Comparison of ENCODE assay signal across 18 cellular contexts in the genomic region with DNA sequence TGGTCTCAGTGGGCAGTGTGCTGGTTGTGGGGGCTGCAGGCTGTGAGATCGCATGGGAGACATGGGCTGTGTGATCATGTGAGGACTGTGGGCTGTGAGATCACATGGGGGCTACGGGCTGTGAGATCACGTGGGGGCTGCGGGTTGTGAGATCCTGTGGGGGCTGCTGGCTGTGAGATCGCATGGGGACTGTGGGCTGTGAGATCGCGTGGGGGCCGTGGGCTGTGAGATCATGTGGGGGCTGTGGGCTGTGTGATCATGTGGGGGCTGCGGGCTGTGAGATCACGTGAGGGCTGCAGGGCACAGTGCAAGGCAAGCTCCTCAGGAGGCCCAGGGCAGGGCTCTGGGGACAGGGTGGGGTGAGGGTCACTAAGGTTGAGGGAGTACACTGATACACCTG.
DNase-seq lines count a peak whose midpoint lies in the region; ATAC-seq lines count a peak whose summit lies in the region.
"Had no signal": no experiment of that assay in that cellular context is flagged by ENCODE, and none has a peak within 500 bp of the region (broad histone marks: within the 10 kb centered on the region; RNA-seq: fewer than 3 reads in every experiment).

No MANE protein-coding gene starts in this region.

- H3K27me3 Mint-ChIP-seq in naive thymus-derived CD4-positive, alpha-beta T cell: peaks cover 0 to 20% (median 6%) of the 10 kb centered on the region in 5 donors

- no peaks in the 10 kb centered on the region for H3K4me1 ChIP-seq in naive thymus-derived CD4-positive, alpha-beta T cell (ENCODE audit: control insufficient read depth in 2 of 2, insufficient read depth in 2 of 2, low read length in 2 of 2)
- H3K4me1 ChIP-seq: HAP-1 had no signal

- no peaks in the 10 kb centered on the region for H3K9me3 ChIP-seq in KOPT-K1 (ENCODE audit: insufficient read depth, low read length, poor library complexity, severe bottlenecking)
- H3K9me3 ChIP-seq in naive thymus-derived CD4-positive, alpha-beta T cell (ENCODE audit: control insufficient read depth in 2 of 3, low read length in 3 of 3): no peaks in the 10 kb centered on the region
- H3K9me3 ChIP-seq: HAP-1, SK-N-SH had no signal

- peaks cover 0 to 6% (median 0%) of the 10 kb centered on the region in 7 donors for H3K4me1 Mint-ChIP-seq in naive thymus-derived CD4-positive, alpha-beta T cell
- peaks cover 11% of the 10 kb centered on the region for H3K4me1 Mint-ChIP-seq in stimulated activated effector memory CD8-positive, alpha-beta T cell treated with anti-CD3 and anti-CD28 coated beads, Interleukin-12 subunit alpha, Interleukin-12 subunit beta, amount 100 ng/mL, for 72 hours

- intact Hi-C loops in Right ventricle myocardium inferior (cut with DNase I): no loop called here
- intact Hi-C loops in cardiac septum (cut with DNase I): no loop called here
- intact Hi-C loops in naive thymus-derived CD4-positive, alpha-beta T cell (cut with micrococcal nuclease): no loop called here

- H3K9me3 Mint-ChIP-seq in naive thymus-derived CD4-positive, alpha-beta T cell: peaks cover 0 to 2% (median 0%) of the 10 kb centered on the region in 11 donors
- peaks cover 3% of the 10 kb centered on the region for H3K9me3 Mint-ChIP-seq in stimulated activated effector memory CD8-positive, alpha-beta T cell treated with anti-CD3 and anti-CD28 coated beads, Interleukin-12 subunit alpha, Interleukin-12 subunit beta, amount 100 ng/mL, for 72 hours

- H3K36me3 Mint-ChIP-seq in naive thymus-derived CD4-positive, alpha-beta T cell: no peaks in the 10 kb centered on the region
- H3K36me3 Mint-ChIP-seq in stimulated activated effector memory CD8-positive, alpha-beta T cell treated with anti-CD3 and anti-CD28 coated beads, Interleukin-12 subunit alpha, Interleukin-12 subunit beta, amount 100 ng/mL, for 72 hours: no peaks in the 10 kb centered on the region

- POLR2A ChIA-PET in naive thymus-derived CD4-positive, alpha-beta T cell (lab: Charles Lee): no interaction called here

- no peaks in the 10 kb centered on the region for H3K27me3 ChIP-seq in naive thymus-derived CD4-positive, alpha-beta T cell (ENCODE audit: control insufficient read depth in 2 of 2, insufficient read depth in 2 of 2, low read length in 2 of 2)

- CTCF ChIA-PET in naive thymus-derived CD4-positive, alpha-beta T cell (lab: Charles Lee): no interaction called here

- H3K4me3 Mint-ChIP-seq in naive thymus-derived CD4-positive, alpha-beta T cell: no peak overlapping the region
- no peak overlapping the region for H3K4me3 Mint-ChIP-seq in stimulated activated effector memory CD8-positive, alpha-beta T cell treated with anti-CD3 and anti-CD28 coated beads, Interleukin-12 subunit alpha, Interleukin-12 subunit beta, amount 100 ng/mL, for 72 hours

- ATAC-seq in Right ventricle myocardium inferior: no peak
- peak; percentile 20 for ATAC-seq in naive thymus-derived CD4-positive, alpha-beta T cell
- peak; percentile 25 for ATAC-seq in stimulated activated effector memory CD8-positive, alpha-beta T cell treated with anti-CD3 and anti-CD28 coated beads, Interleukin-12 subunit alpha, Interleukin-12 subunit beta, amount 100 ng/mL, for 72 hours
- ATAC-seq in GM19467 (IDR thresholded peaks at IDR 0.05; ENCODE audit: unreplicated experiment): no peak

- peak; percentile 50 for DNase-seq in Right ventricle myocardium inferior (ENCODE audit: missing footprints)
- DNase-seq in cardiac septum (ENCODE audit: low spot score): no peak
- no peak for DNase-seq in naive thymus-derived CD4-positive, alpha-beta T cell
- DNase-seq in stimulated activated effector memory CD8-positive, alpha-beta T cell treated with anti-CD3 and anti-CD28 coated beads, Interleukin-12 subunit alpha, Interleukin-12 subunit beta, amount 100 ng/mL, for 72 hours (ENCODE audit: low spot score in 2 of 2): no peak
- DNase-seq in RKO (ENCODE audit: low spot score): no peak
- DNase-seq in activated T-cell treated with anti-CD3 and anti-CD28 coated beads, Interleukin-2, amount 50 U/mL, for 1 hour: no peak
- DNase-seq: C1 segment of cervical spinal cord, KBM-7, NCI-H1105 treated with DMSO at 0.1 percent for 48 hours, NCI-H1694, NCI-H2107, NCI-H510A, NCI-H774, SHP77 treated with DMSO at 0.1 percent for 48 hours, SK-N-SH had no signal

- peak overlapping the region in 1 of 9 donors; percentile 27 for H3K27ac Mint-ChIP-seq in naive thymus-derived CD4-positive, alpha-beta T cell
- peak overlapping the region; percentile 5 for H3K27ac Mint-ChIP-seq in stimulated activated effector memory CD8-positive, alpha-beta T cell treated with anti-CD3 and anti-CD28 coated beads, Interleukin-12 subunit alpha, Interleukin-12 subunit beta, amount 100 ng/mL, for 72 hours

- H3K4me3 ChIP-seq in naive thymus-derived CD4-positive, alpha-beta T cell (ENCODE audit: low read length): no peak overlapping the region
- H3K4me3 ChIP-seq: HAP-1 had no signal

- H3K27ac ChIP-seq in KOPT-K1 (ENCODE audit: low read depth, low read length, poor library complexity, severe bottlenecking): peak overlapping the region; percentile 54
- no peak overlapping the region for H3K27ac ChIP-seq in naive thymus-derived CD4-positive, alpha-beta T cell (ENCODE audit: low read depth, low read length)

- H3K36me3 ChIP-seq in KOPT-K1 (ENCODE audit: insufficient read depth, low read length): no peaks in the 10 kb centered on the region
- H3K36me3 ChIP-seq in naive thymus-derived CD4-positive, alpha-beta T cell (ENCODE audit: control insufficient read depth in 2 of 3, insufficient read depth in 3 of 3, low read length in 3 of 3): no peaks in the 10 kb centered on the region
- H3K36me3 ChIP-seq: HAP-1 had no signal

Comparison
In these comparisons a context has a peak if more than half of its experiments do, and no peak if none do; other contexts are left out.
1. ATAC-seq: peak in naive thymus-derived CD4-positive, alpha-beta T cell (single experiment) and stimulated activated effector memory CD8-positive, alpha-beta T cell treated with anti-CD3 and anti-CD28 coated beads, Interleukin-12 subunit alpha, Interleukin-12 subunit beta, amount 100 ng/mL, for 72 hours (single experiment); none in Right ventricle myocardium inferior (single experiment) and GM19467 (single experiment).